15 cellular contexts compared by ENCODE assay signal in the genomic region with DNA sequence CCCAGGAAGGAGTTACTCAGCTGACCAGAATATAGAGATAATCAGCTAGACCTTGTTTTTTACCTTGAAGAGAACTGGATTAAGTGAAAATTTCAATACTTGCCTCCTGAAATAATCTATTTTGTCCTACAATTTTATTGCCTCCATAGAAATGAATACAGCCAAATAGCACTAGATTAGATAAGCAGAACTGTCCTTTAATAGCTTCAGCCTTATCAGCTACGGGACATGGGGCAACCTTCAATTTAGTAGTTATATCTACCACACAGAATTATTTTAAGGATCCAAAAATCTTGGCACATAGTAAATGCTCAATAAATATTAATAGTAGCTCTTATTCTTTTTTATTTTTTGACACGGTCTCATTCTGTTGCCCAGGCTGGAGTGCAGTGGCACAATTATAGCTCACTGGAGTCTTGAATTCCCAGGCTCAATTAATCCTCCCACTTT.
DNase-seq lines count a peak whose midpoint lies in the region; ATAC-seq and TF ChIP-seq lines count a peak whose summit lies in the region.
"Had no signal": no experiment of that assay in that cellular context is flagged by ENCODE, and none has a peak within 500 bp of the region (broad histone marks: within the 10 kb centered on the region; RNA-seq: fewer than 3 reads in every experiment).

No MANE protein-coding gene starts in this region.

- H3K36me3 ChIP-seq in A673 (ENCODE audit: insufficient read depth, low read length, poor library complexity, severe bottlenecking) (no peaks in the 10 kb centered on the region), Loucy (ENCODE audit: insufficient read depth, low read length) (no peaks in the 10 kb centered on the region), neural progenitor cell (no peaks in the 10 kb centered on the region), tibial artery (no peaks in the 10 kb centered on the region)
- H3K36me3 ChIP-seq: esophagus squamous epithelium, heart left ventricle, uterus had no signal

- H3K4me3 Mint-ChIP-seq in chondrocyte (ENCODE audit: unreplicated experiment): no peak overlapping the region
- H3K4me3 Mint-ChIP-seq in neural progenitor cell: no peak overlapping the region
- H3K4me3 Mint-ChIP-seq: activated naive CD8-positive, alpha-beta T cell; stimulated activated naive CD8-positive, alpha-beta T cell treated with anti-CD3 and anti-CD28 coated beads, Interleukin-15, Interleukin-2, amounts not matched to agents 100 ng/mL and 50 ng/mL, for 24 hours had no signal

- H3F3A ChIP-seq in Loucy (ENCODE audit: low read depth) (no peaks in the 10 kb centered on the region), neural progenitor cell (ENCODE audit: low read depth) (peaks cover 12% of the 10 kb centered on the region)

- H3K27ac ChIP-seq in A673 (ENCODE audit: low read depth, low read length, poor library complexity, severe bottlenecking): peak overlapping the region; percentile 90
- no peak overlapping the region for H3K27ac ChIP-seq in neural progenitor cell
- no peak overlapping the region for H3K27ac ChIP-seq in foreskin keratinocyte
- H3K27ac ChIP-seq in tibial artery: no peak overlapping the region
- H3K27ac ChIP-seq: esophagus squamous epithelium, uterus had no signal

- H3K9me3 ChIP-seq in A673 (ENCODE audit: low read depth, low read length, poor library complexity, severe bottlenecking) (no peaks in the 10 kb centered on the region), Loucy (ENCODE audit: insufficient read depth, low read depth, low read length) (no peaks in the 10 kb centered on the region), neural progenitor cell (ENCODE audit: low read depth) (no peaks in the 10 kb centered on the region), tibial artery (no peaks in the 10 kb centered on the region)
- H3K9me3 ChIP-seq: esophagus squamous epithelium, heart left ventricle, mucosa of descending colon, SK-N-SH, uterus had no signal

- H3K27me3 Mint-ChIP-seq in chondrocyte (ENCODE audit: low read depth) (no peaks in the 10 kb centered on the region), neural progenitor cell (ENCODE audit: insufficient read depth, low read depth) (peaks cover 12% of the 10 kb centered on the region)

- H3K4me2 ChIP-seq in Loucy (ENCODE audit: low read depth, low read length, poor library complexity, severe bottlenecking): peak overlapping the region; percentile 21
- H3K4me2 ChIP-seq in neural progenitor cell: no peak overlapping the region
- H3K4me2 ChIP-seq: SK-N-SH had no signal

- BruUV-seq in A673 (replicated peaks; lab: Mats Ljungman, UMichigan): no TSS peak

- H3K4me3 ChIP-seq in A673 (ENCODE audit: low read depth, low read length, poor library complexity, severe bottlenecking): no peak overlapping the region
- no peak overlapping the region for H3K4me3 ChIP-seq in Loucy (ENCODE audit: low read length, poor library complexity, severe bottlenecking)
- H3K4me3 ChIP-seq in neural progenitor cell: no peak overlapping the region
- H3K4me3 ChIP-seq in tibial artery: no peak overlapping the region
- H3K4me3 ChIP-seq: esophagus squamous epithelium, heart left ventricle, mucosa of descending colon, uterus had no signal

- H3K27ac Mint-ChIP-seq in chondrocyte (ENCODE audit: unreplicated experiment) (peak overlapping the region; percentile 32), neural progenitor cell (no peak overlapping the region)
- H3K27ac Mint-ChIP-seq: activated naive CD8-positive, alpha-beta T cell; stimulated activated naive CD8-positive, alpha-beta T cell treated with anti-CD3 and anti-CD28 coated beads, Interleukin-15, Interleukin-2, amounts not matched to agents 100 ng/mL and 50 ng/mL, for 24 hours had no signal

- H3K4me1 ChIP-seq in A673 (ENCODE audit: insufficient read depth, low read length, poor library complexity, severe bottlenecking): peaks cover 30% of the 10 kb centered on the region
- H3K4me1 ChIP-seq in Loucy (ENCODE audit: insufficient read depth, low read length, poor library complexity, severe bottlenecking): no peaks in the 10 kb centered on the region
- H3K4me1 ChIP-seq in neural progenitor cell: peaks cover 15% of the 10 kb centered on the region
- H3K4me1 ChIP-seq in foreskin keratinocyte: peaks cover 15% of the 10 kb centered on the region
- H3K4me1 ChIP-seq in tibial artery: peaks cover 0 to 5% (median 2%) of the 10 kb centered on the region in 4 donors
- H3K4me1 ChIP-seq: uterus had no signal

- peaks cover 33% of the 10 kb centered on the region for H3K4me1 Mint-ChIP-seq in chondrocyte (ENCODE audit: low read depth)
- H3K4me1 Mint-ChIP-seq in neural progenitor cell: peaks cover 8% of the 10 kb centered on the region

- ATAC-seq in foreskin keratinocyte: no peak

- CTCF ChIA-PET in A673 (lab: Charles Lee): interaction anchor here (0.9 to 2.2 kb wide), 4 partner anchors 9 to 255 kb away, joined by 3 to 9 read pairs (median 4); a partner anchor contains a TSS

- H3K36me3 Mint-ChIP-seq in chondrocyte (ENCODE audit: low read depth) (no peaks in the 10 kb centered on the region), neural progenitor cell (no peaks in the 10 kb centered on the region)
- H3K36me3 Mint-ChIP-seq: activated naive CD8-positive, alpha-beta T cell had no signal

- H3K9me3 Mint-ChIP-seq in chondrocyte (ENCODE audit: low read depth) (no peaks in the 10 kb centered on the region), neural progenitor cell (no peaks in the 10 kb centered on the region)
- H3K9me3 Mint-ChIP-seq: stimulated activated naive CD8-positive, alpha-beta T cell treated with anti-CD3 and anti-CD28 coated beads, Interleukin-15, Interleukin-2, amounts not matched to agents 100 ng/mL and 50 ng/mL, for 24 hours had no signal

- no peaks in the 10 kb centered on the region for H4K20me1 ChIP-seq in Loucy (ENCODE audit: insufficient read depth, low read length, poor library complexity, severe bottlenecking)
- no peaks in the 10 kb centered on the region for H4K20me1 ChIP-seq in neural progenitor cell (ENCODE audit: low read depth)

- no peaks in the 10 kb centered on the region for H3K27me3 ChIP-seq in A673 (replicated peaks; ENCODE audit: insufficient read depth, low read depth, low read length, poor library complexity)
- no peaks in the 10 kb centered on the region for H3K27me3 ChIP-seq in Loucy (ENCODE audit: insufficient read depth, low read length, poor library complexity, severe bottlenecking)
- H3K27me3 ChIP-seq in neural progenitor cell: no peaks in the 10 kb centered on the region
- H3K27me3 ChIP-seq in foreskin keratinocyte: no peaks in the 10 kb centered on the region
- no peaks in the 10 kb centered on the region for H3K27me3 ChIP-seq in tibial artery
- H3K27me3 ChIP-seq: esophagus squamous epithelium, heart left ventricle, uterus had no signal

- H2AFZ ChIP-seq in Loucy (ENCODE audit: low read length): peak overlapping the region; percentile 87; the same call in 1 of the 2 replicates
- H2AFZ ChIP-seq in neural progenitor cell (replicated peaks): no peak overlapping the region

- POLR2A ChIA-PET in A673 (lab: Charles Lee; ENCODE audit: low non-redundant PET): interaction anchor here (0.5 kb wide), 1 partner anchor 250 kb away, joined by 3 read pairs; no protein-coding TSS in a partner anchor

- H3K9me2 ChIP-seq in Loucy (replicated peaks; ENCODE audit: low read depth, low read length): no peaks in the 10 kb centered on the region
- H3K9me2 ChIP-seq: SK-N-SH had no signal

- H3K79me2 ChIP-seq in Loucy (ENCODE audit: insufficient read depth, low read length) (no peaks in the 10 kb centered on the region), neural progenitor cell (ENCODE audit: low read depth) (no peaks in the 10 kb centered on the region)

- intact Hi-C loops in A673 (cut with micrococcal nuclease; ENCODE audit: unreplicated experiment) (loop anchor here (2.0 to 5.0 kb wide), 3 partner anchors 96 to 295 kb away; a partner anchor contains a TSS), tibial artery (cut with DNase I; ENCODE audit: low total_unique reads) (loop anchor here (2.0 kb wide), 1 partner anchor 96 kb away; a partner anchor contains a TSS)

- DNase-seq in A673 (ENCODE audit: low spot score) (no peak), chondrocyte (ENCODE audit: low spot score) (no peak), neural progenitor cell (ENCODE audit: low spot score) (no peak), foreskin keratinocyte (no peak), NCI-H1694 (lab: John Stamatoyannopoulos, UW) (no peak), SIG-M5 (lab: John Stamatoyannopoulos, UW) (no peak), tibial artery (no peak)
- DNase-seq: esophagus squamous epithelium had no signal

- no peak for TF ChIP-seq CTCF in A673 (conservative IDR thresholded peaks at IDR 0.05; ENCODE audit: low read depth, low read length)
- no peak; the same call in 1 of the 2 replicates for TF ChIP-seq CTCF in Loucy (conservative IDR thresholded peaks at IDR 0.05; ENCODE audit: low read length)
- peak; percentile 29 for TF ChIP-seq CTCF in chondrocyte (IDR thresholded peaks at IDR 0.05)
- TF ChIP-seq CTCF in neural progenitor cell (IDR thresholded peaks at IDR 0.05): peak; percentile 13
- TF ChIP-seq CTCF in foreskin keratinocyte (conservative IDR thresholded peaks at IDR 0.05): no peak
- TF ChIP-seq CTCF in tibial artery (IDR thresholded peaks at IDR 0.05): no peak

- no peak overlapping the region for H3K9ac ChIP-seq in Loucy (ENCODE audit: low read depth, low read length, poor library complexity, severe bottlenecking)
- no peak overlapping the region for H3K9ac ChIP-seq in neural progenitor cell
- H3K9ac ChIP-seq: SK-N-SH had no signal

Comparison
In these comparisons a context has a peak if more than half of its experiments do, and no peak if none do; other contexts are left out.
1. CTCF ChIP-seq: peak in chondrocyte (single experiment) and neural progenitor cell (single experiment); none in A673 (single experiment), Loucy (single experiment), foreskin keratinocyte (single experiment) and tibial artery (0 of 2).